17 cellular contexts compared by ENCODE assay signal in the genomic region with DNA sequence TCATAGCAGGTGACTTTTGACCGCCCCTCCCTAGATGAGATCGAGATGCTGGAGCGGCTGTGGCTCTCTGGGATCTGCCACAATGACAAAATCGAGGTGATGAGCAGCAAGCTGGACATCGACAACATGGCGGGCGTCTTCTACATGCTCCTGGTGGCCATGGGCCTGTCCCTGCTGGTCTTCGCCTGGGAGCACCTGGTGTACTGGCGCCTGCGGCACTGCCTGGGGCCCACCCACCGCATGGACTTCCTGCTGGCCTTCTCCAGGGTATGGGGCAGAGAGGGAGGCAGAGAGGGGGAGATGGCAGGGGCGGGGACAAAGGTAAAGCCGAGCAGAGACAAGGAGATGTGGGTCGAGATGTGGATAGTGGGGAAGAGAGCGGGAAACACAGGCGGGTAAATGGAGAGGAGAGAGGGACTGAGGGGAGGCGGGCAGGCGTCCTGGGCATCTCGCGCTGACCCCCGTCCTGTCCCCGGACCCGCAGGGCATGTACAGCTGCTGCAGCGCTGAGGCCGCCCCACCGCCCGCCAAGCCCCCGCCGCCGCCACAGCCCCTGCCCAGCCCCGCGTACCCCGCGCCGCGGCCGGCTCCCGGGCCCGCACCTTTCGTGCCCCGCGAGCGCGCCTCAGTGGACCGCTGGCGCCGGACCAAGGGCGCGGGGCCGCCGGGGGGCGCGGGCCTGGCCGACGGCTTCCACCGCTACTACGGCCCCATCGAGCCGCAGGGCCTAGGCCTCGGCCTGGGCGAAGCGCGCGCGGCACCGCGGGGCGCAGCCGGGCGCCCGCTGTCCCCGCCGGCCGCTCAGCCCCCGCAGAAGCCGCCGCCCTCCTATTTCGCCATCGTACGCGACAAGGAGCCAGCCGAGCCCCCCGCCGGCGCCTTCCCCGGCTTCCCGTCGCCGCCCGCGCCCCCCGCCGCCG. TPM values are rescaled to one million over a fixed set of nuclear protein-coding genes. Genes with fewer than 3 reads are reported as not detected.
DNase-seq lines count a peak whose midpoint lies in the region; ATAC-seq and TF ChIP-seq lines count a peak whose summit lies in the region.
"Had no signal": no experiment of that assay in that cellular context is flagged by ENCODE, and none has a peak within 500 bp of the region (broad histone marks: within the 10 kb centered on the region; RNA-seq: fewer than 3 reads in every experiment).

No MANE protein-coding gene starts in this region.

- peaks cover 51% of the 10 kb centered on the region for H3K27me3 Mint-ChIP-seq in T-helper 1 cell treated with Interleukin-12 subunit alpha and Interleukin-12 subunit beta and Interleukin-4 antibody, amounts not matched to agents 30 μg/mL and 1 μg/mL, for 36 hours (ENCODE audit: low read depth)
- peaks cover 47% of the 10 kb centered on the region for H3K27me3 Mint-ChIP-seq in Calu3 (ENCODE audit: unreplicated experiment)
- H3K27me3 Mint-ChIP-seq in activated CD8-positive, alpha-beta T cell treated with anti-CD3 and anti-CD28 coated beads, Interleukin-2, amount 10 ng/mL, durations not matched to agents 7 days and 5 days (ENCODE audit: low read depth), result peaks cover 33% of the 10 kb centered on the region
- H3K27me3 Mint-ChIP-seq in naive B cell, result peaks cover 17 to 33% (median 26%) of the 10 kb centered on the region in 3 donors

- CTCF ChIA-PET in Calu3 (lab: Charles Lee), result interaction anchor here (1.1 to 1.4 kb wide), 2 partner anchors 27 to 51 kb away, joined by 3 read pairs; partner anchors contain the start of gene KDELR1
- CTCF ChIA-PET in activated CD8-positive, alpha-beta T cell treated with anti-CD3 and anti-CD28 coated beads, Interleukin-2, amount 10 ng/mL, durations not matched to agents 7 days and 5 days (lab: Charles Lee), result interaction anchor here (1.0 to 1.6 kb wide), 2 partner anchors 51 kb away, joined by 3 to 9 read pairs; partner anchors contain the start of gene KDELR1

- no peak overlapping the region for H3K27ac Mint-ChIP-seq in T-helper 1 cell treated with Interleukin-12 subunit alpha and Interleukin-12 subunit beta and Interleukin-4 antibody, amounts not matched to agents 30 μg/mL and 1 μg/mL, for 36 hours
- no peak overlapping the region for H3K27ac Mint-ChIP-seq in Calu3 (ENCODE audit: unreplicated experiment)
- H3K27ac Mint-ChIP-seq in activated CD8-positive, alpha-beta T cell treated with anti-CD3 and anti-CD28 coated beads, Interleukin-2, amount 10 ng/mL, durations not matched to agents 7 days and 5 days, result no peak overlapping the region
- H3K27ac Mint-ChIP-seq in naive B cell, result peak overlapping the region in 1 of 6 donors; percentile 76
- H3K27ac Mint-ChIP-seq: CD14-positive monocyte; nephron progenitor cell; stimulated activated naive CD8-positive, alpha-beta T cell treated with anti-CD3 and anti-CD28 coated beads, Interleukin-15, amount 100 ng/mL, for 72 hours had no signal

- H3K9me3 Mint-ChIP-seq in T-helper 1 cell treated with Interleukin-12 subunit alpha and Interleukin-12 subunit beta and Interleukin-4 antibody, amounts not matched to agents 30 μg/mL and 1 μg/mL, for 36 hours, result no peaks in the 10 kb centered on the region
- H3K9me3 Mint-ChIP-seq in Calu3 (ENCODE audit: low read depth, unreplicated experiment) (no peaks in the 10 kb centered on the region), naive B cell (no peaks in the 10 kb centered on the region)
- H3K9me3 Mint-ChIP-seq in activated CD8-positive, alpha-beta T cell treated with anti-CD3 and anti-CD28 coated beads, Interleukin-2, amount 10 ng/mL, durations not matched to agents 7 days and 5 days (ENCODE audit: insufficient read depth), result no peaks in the 10 kb centered on the region
- H3K9me3 Mint-ChIP-seq: stimulated activated naive CD8-positive, alpha-beta T cell treated with anti-CD3 and anti-CD28 coated beads, Interleukin-15, amount 100 ng/mL, for 72 hours had no signal

- DNase-seq in T-helper 1 cell, result no peak
- no peak for DNase-seq in Calu3
- no peak for DNase-seq in activated CD8-positive, alpha-beta T cell treated with anti-CD3 and anti-CD28 coated beads, Interleukin-2, amount 10 ng/mL, durations not matched to agents 7 days and 5 days
- DNase-seq in naive B cell, result no peak
- DNase-seq in GOT3 (lab: John Stamatoyannopoulos, UW), result no peak
- no peak for DNase-seq in UCSD-AML1 (lab: John Stamatoyannopoulos, UW; ENCODE audit: unreplicated experiment)
- DNase-seq: activated CD4-positive, alpha-beta T cell treated with anti-CD3 and anti-CD28 coated beads for 48 hours; activated effector memory CD4-positive, alpha-beta T cell treated with Interleukin-2 at 50 U/mL for 16 hours; cortex of kidney; nephron progenitor cell; stimulated activated naive CD8-positive, alpha-beta T cell treated with anti-CD3 and anti-CD28 coated beads, Interleukin-15, amount 100 ng/mL, for 72 hours had no signal

- intact Hi-C loops in Calu3 (cut with micrococcal nuclease; ENCODE audit: unreplicated experiment), result no loop called here

- peak overlapping the region; percentile 37 for H3K4me3 Mint-ChIP-seq in T-helper 1 cell treated with Interleukin-12 subunit alpha and Interleukin-12 subunit beta and Interleukin-4 antibody, amounts not matched to agents 30 μg/mL and 1 μg/mL, for 36 hours
- H3K4me3 Mint-ChIP-seq in Calu3 (ENCODE audit: low read depth, unreplicated experiment), result peak overlapping the region; percentile 42
- H3K4me3 Mint-ChIP-seq in activated CD8-positive, alpha-beta T cell treated with anti-CD3 and anti-CD28 coated beads, Interleukin-2, amount 10 ng/mL, durations not matched to agents 7 days and 5 days, result peak overlapping the region; percentile 5
- peak overlapping the region; percentile 59 to 83 (median 71) for H3K4me3 Mint-ChIP-seq in naive B cell
- H3K4me3 Mint-ChIP-seq: nephron progenitor cell had no signal

- POLR2A ChIA-PET in activated CD8-positive, alpha-beta T cell treated with anti-CD3 and anti-CD28 coated beads, Interleukin-2, amount 10 ng/mL, durations not matched to agents 7 days and 5 days (lab: Charles Lee), result no interaction called here

- peaks cover 20% of the 10 kb centered on the region for H3K4me1 Mint-ChIP-seq in T-helper 1 cell treated with Interleukin-12 subunit alpha and Interleukin-12 subunit beta and Interleukin-4 antibody, amounts not matched to agents 30 μg/mL and 1 μg/mL, for 36 hours (ENCODE audit: low read depth)
- H3K4me1 Mint-ChIP-seq in Calu3 (ENCODE audit: low read depth, unreplicated experiment) (peaks cover 16% of the 10 kb centered on the region), naive B cell (peaks cover 25 to 36% (median 26%) of the 10 kb centered on the region in 3 donors)
- peaks cover 33% of the 10 kb centered on the region for H3K4me1 Mint-ChIP-seq in activated CD8-positive, alpha-beta T cell treated with anti-CD3 and anti-CD28 coated beads, Interleukin-2, amount 10 ng/mL, durations not matched to agents 7 days and 5 days (ENCODE audit: low read depth)

- no peak for TF ChIP-seq CTCF in Calu3 (IDR thresholded peaks at IDR 0.05; ENCODE audit: unreplicated experiment)

- no TSS peak for BruUV-seq in Calu3 (replicated peaks; lab: Mats Ljungman, UMichigan)

- H3K36me3 Mint-ChIP-seq in T-helper 1 cell treated with Interleukin-12 subunit alpha and Interleukin-12 subunit beta and Interleukin-4 antibody, amounts not matched to agents 30 μg/mL and 1 μg/mL, for 36 hours (ENCODE audit: low read depth), result peaks cover 11% of the 10 kb centered on the region
- H3K36me3 Mint-ChIP-seq in Calu3 (ENCODE audit: insufficient read depth, unreplicated experiment) (peaks cover 34% of the 10 kb centered on the region), naive B cell (peaks cover 0 to 6% of the 10 kb centered on the region in 2 donors)
- H3K36me3 Mint-ChIP-seq in activated CD8-positive, alpha-beta T cell treated with anti-CD3 and anti-CD28 coated beads, Interleukin-2, amount 10 ng/mL, durations not matched to agents 7 days and 5 days (ENCODE audit: low read depth), result peaks cover 7% of the 10 kb centered on the region

- ATAC-seq in activated CD8-positive, alpha-beta T cell treated with anti-CD3 and anti-CD28 coated beads, Interleukin-2, amount 10 ng/mL, durations not matched to agents 7 days and 5 days, result no peak
- no peak for ATAC-seq in naive B cell (ENCODE audit: low read depth in 2 of 2)
- no peak for ATAC-seq in GM19463 (IDR thresholded peaks at IDR 0.05; ENCODE audit: unreplicated experiment)
- ATAC-seq: gastroesophageal sphincter; stimulated activated naive CD8-positive, alpha-beta T cell treated with anti-CD3 and anti-CD28 coated beads, Interleukin-15, amount 100 ng/mL, for 72 hours had no signal

RNA-seq across cellular contexts. Expression of gene GRWD1, which starts 3.4 kb away (rescaled TPM):
- 75.0 and 76.7 TPM in 2 replicates for total RNA-seq in Calu3 (2022)
- total RNA-seq in activated CD8-positive, alpha-beta T cell treated with anti-CD3 and anti-CD28 coated beads, Interleukin-2, amount 10 ng/mL, durations not matched to agents 7 days and 5 days, result 10 to 100 TPM; 46.4 to 50.4 TPM
- 10 to 100 TPM; 27.8 to 44.8 (median 37.1) TPM for polyA plus RNA-seq in naive B cell (ENCODE audit: low read depth in 6 of 6)

RNA-seq across cellular contexts. Expression of gene KCNJ14, which starts 13.0 kb away (rescaled TPM):
- total RNA-seq in Calu3 (2022), result 9.6 and 9.9 TPM in 2 replicates
- 1 to 10 TPM; 1.4 to 1.5 TPM for total RNA-seq in activated CD8-positive, alpha-beta T cell treated with anti-CD3 and anti-CD28 coated beads, Interleukin-2, amount 10 ng/mL, durations not matched to agents 7 days and 5 days
- polyA plus RNA-seq in naive B cell (ENCODE audit: low read depth in 6 of 6), result under 1 TPM in 5 of 6 donors, not detected in 1; 0.12 to 0.72 (median 0.24) TPM

RNA-seq across cellular contexts. Expression of gene CYTH2, which starts 26.8 kb away (rescaled TPM):
- total RNA-seq in Calu3 (2022), result 98.1 and 109 TPM in 2 replicates
- total RNA-seq in activated CD8-positive, alpha-beta T cell treated with anti-CD3 and anti-CD28 coated beads, Interleukin-2, amount 10 ng/mL, durations not matched to agents 7 days and 5 days, result 10 to 100 TPM; 48.3 to 50.3 TPM
- 10 to 100 TPM in 5 of 6 donors, 1 to 10 TPM in 1; 10.0 to 29.9 (median 20.3) TPM for polyA plus RNA-seq in naive B cell (ENCODE audit: low read depth in 6 of 6)

RNA-seq across cellular contexts. Expression of gene GRIN2D, which starts 48.9 kb away (rescaled TPM):
- total RNA-seq in Calu3 (2022), result 0.15 TPM in 1 of 2 replicates, not detected in the other
- under 1 TPM; 0.05 to 0.08 TPM for total RNA-seq in activated CD8-positive, alpha-beta T cell treated with anti-CD3 and anti-CD28 coated beads, Interleukin-2, amount 10 ng/mL, durations not matched to agents 7 days and 5 days
- polyA plus RNA-seq in naive B cell (ENCODE audit: low read depth in 6 of 6), result not detected
- total RNA-seq: A172, LHCN-M2 had no signal

RNA-seq across cellular contexts. Expression of gene KDELR1, which starts 51.0 kb away (rescaled TPM):
- 185 and 194 TPM in 2 replicates for total RNA-seq in Calu3 (2022)
- total RNA-seq in activated CD8-positive, alpha-beta T cell treated with anti-CD3 and anti-CD28 coated beads, Interleukin-2, amount 10 ng/mL, durations not matched to agents 7 days and 5 days, result 10 to 100 TPM; 70.3 to 71.3 TPM
- polyA plus RNA-seq in naive B cell (ENCODE audit: low read depth in 6 of 6), result 10 to 100 TPM; 24.5 to 32.1 (median 26.5) TPM

Comparison
In these comparisons a context has a peak if more than half of its experiments do, and no peak if none do; other contexts are left out.
1. H3K4me3 Mint-ChIP-seq: peak in every context shown above with its lines; median percentile 71 in naive B cell; 42 in Calu3; 37 in T-helper 1 cell treated with Interleukin-12 subunit alpha and Interleukin-12 subunit beta and Interleukin-4 antibody, amounts not matched to agents 30 μg/mL and 1 μg/mL, for 36 hours; 5 in activated CD8-positive, alpha-beta T cell treated with anti-CD3 and anti-CD28 coated beads, Interleukin-2, amount 10 ng/mL, durations not matched to agents 7 days and 5 days.